9 cellular contexts compared by ENCODE assay signal in the genomic region with DNA sequence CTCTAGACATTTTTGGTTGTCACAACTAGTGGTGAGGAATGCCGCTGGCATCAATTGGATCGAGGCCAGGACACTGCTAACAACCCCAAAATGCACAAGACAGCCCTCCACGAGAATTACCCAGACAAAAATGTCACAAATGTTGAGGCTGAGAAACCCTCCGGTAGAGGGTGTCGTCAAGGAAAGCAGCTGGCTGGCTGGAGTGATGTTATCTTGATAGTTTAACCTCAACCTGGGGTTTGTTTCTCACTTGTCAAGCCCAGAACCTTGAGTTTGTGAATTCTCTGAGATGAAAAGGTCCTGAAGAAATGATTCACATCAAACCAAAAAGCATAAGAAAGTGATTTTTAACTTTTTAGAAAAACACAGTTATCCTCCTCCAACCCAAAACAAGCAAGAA. TPM values are rescaled to one million over a fixed set of nuclear protein-coding genes. Genes with fewer than 3 reads are reported as not detected.
A peak's percentile ranks its signal among the peaks of the same experiment; 100 is the strongest.
DNase-seq lines count a peak whose midpoint lies in the region.
"Had no signal": no experiment of that assay in that cellular context is flagged by ENCODE, and none has a peak within 500 bp of the region (broad histone marks: within the 10 kb centered on the region; RNA-seq: fewer than 3 reads in every experiment).

No MANE protein-coding gene starts in this region.

- no peaks in the 10 kb centered on the region for H3K36me3 Mint-ChIP-seq in dendritic cell treated with granulocyte-macrophage colony-stimulating factor and Interleukin-4, amounts not matched to agents 40 ng/mL and 50 ng/mL, for 4 days (ENCODE audit: low read depth)

- peak; percentile 25 to 43 for DNase-seq in NOMO-1 (lab: John Stamatoyannopoulos, UW; ENCODE audit: unreplicated experiment in 2 of 2)
- DNase-seq in NOMO-1 treated with dmso at 0.1 percent for 144 hours (lab: John Stamatoyannopoulos, UW; ENCODE audit: unreplicated experiment): no peak
- peak; percentile 63 for DNase-seq in T-helper 22 cell (ENCODE audit: low read depth)
- peak; percentile 46 to 79 (median 58) for DNase-seq in stimulated activated naive CD4-positive, alpha-beta T cell (lab: John Stamatoyannopoulos, UW)
- no peak for DNase-seq in NCI-H187 (lab: John Stamatoyannopoulos, UW)
- no peak for DNase-seq in NCI-H2029 (lab: John Stamatoyannopoulos, UW)
- DNase-seq in G401 (ENCODE audit: low spot score): no peak
- DNase-seq: mesenchymal stem cell had no signal

- in situ Hi-C loops in G401 (cut with HindIII; ENCODE audit: low sequenced_read_pairs): no loop called here

- H3K4me3 Mint-ChIP-seq in dendritic cell treated with granulocyte-macrophage colony-stimulating factor and Interleukin-4, amounts not matched to agents 40 ng/mL and 50 ng/mL, for 4 days: peak overlapping the region; percentile 37

- H3K4me1 Mint-ChIP-seq in dendritic cell treated with granulocyte-macrophage colony-stimulating factor and Interleukin-4, amounts not matched to agents 40 ng/mL and 50 ng/mL, for 4 days (ENCODE audit: low read depth): peaks cover 80% of the 10 kb centered on the region

- H3K9me3 Mint-ChIP-seq in dendritic cell treated with granulocyte-macrophage colony-stimulating factor and Interleukin-4, amounts not matched to agents 40 ng/mL and 50 ng/mL, for 4 days: no peaks in the 10 kb centered on the region

- peak overlapping the region; percentile 72 for H3K27ac Mint-ChIP-seq in dendritic cell treated with granulocyte-macrophage colony-stimulating factor and Interleukin-4, amounts not matched to agents 40 ng/mL and 50 ng/mL, for 4 days

- intact Hi-C loops in dendritic cell treated with granulocyte-macrophage colony-stimulating factor and Interleukin-4, amounts not matched to agents 40 ng/mL and 50 ng/mL, for 4 days (cut with micrococcal nuclease): loop anchor here (5.0 kb wide), 1 partner anchor 37 kb away; a partner anchor contains a TSS

- H3K27me3 Mint-ChIP-seq in dendritic cell treated with granulocyte-macrophage colony-stimulating factor and Interleukin-4, amounts not matched to agents 40 ng/mL and 50 ng/mL, for 4 days: no peaks in the 10 kb centered on the region

RNA-seq across cellular contexts. Expression of a gene that starts 21.1 kb away (rescaled TPM):
- not detected in 2 replicates for total RNA-seq in G401 (2014; rRNA removed; shearing (Covaris generic))

RNA-seq across cellular contexts. Expression of a gene that starts 35.9 kb away (rescaled TPM):
- total RNA-seq in G401 (2014; rRNA removed; shearing (Covaris generic)): not detected in 2 replicates

Comparison
In these comparisons a context has a peak if more than half of its experiments do, and no peak if none do; other contexts are left out.
1. DNase-seq: peak in NOMO-1 (2 of 2), T-helper 22 cell (single experiment) and stimulated activated naive CD4-positive, alpha-beta T cell (6 of 6); none in NOMO-1 treated with dmso at 0.1 percent for 144 hours (single experiment), NCI-H187 (0 of 2), NCI-H2029 (single experiment) and G401 (single experiment).